In the genomic region with DNA sequence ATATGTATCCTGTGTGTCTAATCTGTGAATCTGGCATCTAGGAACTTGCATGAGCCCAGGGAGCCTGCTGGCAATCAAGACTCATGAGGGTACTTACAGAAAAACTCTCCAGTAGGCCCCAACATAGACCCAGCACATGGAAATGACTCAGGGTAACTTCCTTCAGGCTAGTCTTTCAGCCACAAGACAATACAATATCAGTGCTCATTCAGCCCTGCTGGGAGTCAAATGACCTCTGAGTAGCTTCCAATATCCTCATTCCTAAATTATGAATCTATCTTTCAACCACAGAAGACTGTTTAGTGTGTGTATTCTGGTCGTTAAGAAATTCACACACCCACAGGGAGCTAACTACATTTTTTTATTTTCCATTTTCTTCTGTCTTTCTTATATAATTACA, we compare ENCODE assay signal across 12 cellular contexts.
DNase-seq lines count a peak whose midpoint lies in the region; TF ChIP-seq lines count a peak whose summit lies in the region.
"Had no signal": no experiment of that assay in that cellular context is flagged by ENCODE, and none has a peak within 500 bp of the region (broad histone marks: within the 10 kb centered on the region; RNA-seq: fewer than 3 reads in every experiment).

No MANE protein-coding gene starts in this region.

- no peaks in the 10 kb centered on the region for H3K27me3 Mint-ChIP-seq in activated CD4-positive, alpha-beta T cell treated with anti-CD3 and anti-CD28 coated beads, Interleukin-2, amount 10 ng/mL, durations not matched to agents 24 days and 14 days
- H3K27me3 Mint-ChIP-seq: activated CD4-positive, alpha-beta T cell treated with anti-CD3 and anti-CD28 coated beads, Interleukin-2, amount 10 ng/mL, durations not matched to agents 7 days and 5 days; activated naive CD8-positive, alpha-beta T cell treated with anti-CD3 and anti-CD28 coated beads, Interleukin-2, amount 10 ng/mL, durations not matched to agents 7 days and 5 days had no signal

- H3K4me3 Mint-ChIP-seq in activated CD4-positive, alpha-beta T cell treated with anti-CD3 and anti-CD28 coated beads, Interleukin-2, amount 10 ng/mL, durations not matched to agents 24 days and 14 days = no peak overlapping the region
- H3K4me3 Mint-ChIP-seq: activated CD4-positive, alpha-beta T cell treated with anti-CD3 and anti-CD28 coated beads, Interleukin-2, amount 10 ng/mL, durations not matched to agents 7 days and 5 days; activated naive CD8-positive, alpha-beta T cell treated with anti-CD3 and anti-CD28 coated beads, Interleukin-2, amount 10 ng/mL, durations not matched to agents 7 days and 5 days had no signal

- H3K27me3 ChIP-seq in kidney epithelial cell (ENCODE audit: control insufficient read depth, insufficient read depth, low read length) = no peaks in the 10 kb centered on the region
- H3K27me3 ChIP-seq: esophagus muscularis mucosa had no signal

- DNase-seq in AG08396 (ENCODE audit: low spot score) (peak; percentile 30), M059J (ENCODE audit: low read depth) (peak; percentile 97), brain pericyte (ENCODE audit: low read depth, low spot score) (peak; percentile 80), kidney epithelial cell (ENCODE audit: low read depth) (peak; percentile 82), posterior vena cava (ENCODE audit: low spot score) (no peak), NCI-H82 treated with DMSO at 0.1 percent for 48 hours (lab: John Stamatoyannopoulos, UW; ENCODE audit: unreplicated experiment) (no peak), ureter (ENCODE audit: low spot score) (no peak)
- DNase-seq in activated CD4-positive, alpha-beta T cell treated with anti-CD3 and anti-CD28 coated beads, Interleukin-2, amount 10 ng/mL, durations not matched to agents 24 days and 14 days = no peak
- DNase-seq: activated CD4-positive, alpha-beta T cell treated with anti-CD3 and anti-CD28 coated beads, Interleukin-2, amount 10 ng/mL, durations not matched to agents 7 days and 5 days; activated naive CD8-positive, alpha-beta T cell treated with anti-CD3 and anti-CD28 coated beads, Interleukin-2, amount 10 ng/mL, durations not matched to agents 7 days and 5 days; stimulated activated CD4-positive, alpha-beta T cell treated with anti-CD3 and anti-CD28 coated beads, Interleukin-15, amount 100 ng/mL, for 24 hours had no signal

- intact Hi-C loops in posterior vena cava (cut with DNase I) = no loop called here
- intact Hi-C loops in activated CD4-positive, alpha-beta T cell treated with anti-CD3 and anti-CD28 coated beads, Interleukin-2, amount 10 ng/mL, durations not matched to agents 24 days and 14 days (cut with micrococcal nuclease) = no loop called here

- TF ChIP-seq CTCF in kidney epithelial cell (IDR thresholded peaks at IDR 0.05; ENCODE audit: insufficient read depth, low read length, poor library complexity, severe bottlenecking) = no peak

- H3K36me3 ChIP-seq in kidney epithelial cell (ENCODE audit: control insufficient read depth, insufficient read depth, low read length) = no peaks in the 10 kb centered on the region
- H3K36me3 ChIP-seq: esophagus muscularis mucosa had no signal

- no peak overlapping the region for H3K4me3 ChIP-seq in kidney epithelial cell (ENCODE audit: low read depth, low read length)
- H3K4me3 ChIP-seq: esophagus muscularis mucosa had no signal

- no peaks in the 10 kb centered on the region for H3K9me3 Mint-ChIP-seq in activated CD4-positive, alpha-beta T cell treated with anti-CD3 and anti-CD28 coated beads, Interleukin-2, amount 10 ng/mL, durations not matched to agents 24 days and 14 days
- H3K9me3 Mint-ChIP-seq: activated CD4-positive, alpha-beta T cell treated with anti-CD3 and anti-CD28 coated beads, Interleukin-2, amount 10 ng/mL, durations not matched to agents 7 days and 5 days; activated naive CD8-positive, alpha-beta T cell treated with anti-CD3 and anti-CD28 coated beads, Interleukin-2, amount 10 ng/mL, durations not matched to agents 7 days and 5 days had no signal

- H3K36me3 Mint-ChIP-seq in activated CD4-positive, alpha-beta T cell treated with anti-CD3 and anti-CD28 coated beads, Interleukin-2, amount 10 ng/mL, durations not matched to agents 24 days and 14 days (ENCODE audit: low read depth) = no peaks in the 10 kb centered on the region
- H3K36me3 Mint-ChIP-seq: activated naive CD8-positive, alpha-beta T cell treated with anti-CD3 and anti-CD28 coated beads, Interleukin-2, amount 10 ng/mL, durations not matched to agents 7 days and 5 days had no signal

- H3K4me1 Mint-ChIP-seq in activated CD4-positive, alpha-beta T cell treated with anti-CD3 and anti-CD28 coated beads, Interleukin-2, amount 10 ng/mL, durations not matched to agents 24 days and 14 days = no peaks in the 10 kb centered on the region
- H3K4me1 Mint-ChIP-seq: activated CD4-positive, alpha-beta T cell treated with anti-CD3 and anti-CD28 coated beads, Interleukin-2, amount 10 ng/mL, durations not matched to agents 7 days and 5 days; activated naive CD8-positive, alpha-beta T cell treated with anti-CD3 and anti-CD28 coated beads, Interleukin-2, amount 10 ng/mL, durations not matched to agents 7 days and 5 days had no signal

- no peak overlapping the region for H3K27ac Mint-ChIP-seq in activated CD4-positive, alpha-beta T cell treated with anti-CD3 and anti-CD28 coated beads, Interleukin-2, amount 10 ng/mL, durations not matched to agents 24 days and 14 days
- H3K27ac Mint-ChIP-seq: activated CD4-positive, alpha-beta T cell treated with anti-CD3 and anti-CD28 coated beads, Interleukin-2, amount 10 ng/mL, durations not matched to agents 7 days and 5 days; activated naive CD8-positive, alpha-beta T cell treated with anti-CD3 and anti-CD28 coated beads, Interleukin-2, amount 10 ng/mL, durations not matched to agents 7 days and 5 days had no signal

Comparison
In these comparisons a context has a peak if more than half of its experiments do, and no peak if none do; other contexts are left out.
1. DNase-seq: peak in AG08396 (single experiment), M059J (single experiment), brain pericyte (single experiment) and kidney epithelial cell (single experiment); none in posterior vena cava (single experiment), activated CD4-positive, alpha-beta T cell treated with anti-CD3 and anti-CD28 coated beads, Interleukin-2, amount 10 ng/mL, durations not matched to agents 24 days and 14 days (single experiment), NCI-H82 treated with DMSO at 0.1 percent for 48 hours (single experiment) and ureter (single experiment).